Comparison of ENCODE assay signal across 31 cellular contexts in genomic region chr3:46356909-46357308, GRCh38. TPM values are rescaled to one million over a fixed set of nuclear protein-coding genes. Genes with fewer than 3 reads are reported as not detected.
DNase-seq lines count a peak whose midpoint lies in the region; ATAC-seq, FAIRE-seq and TF ChIP-seq lines count a peak whose summit lies in the region.
"Had no signal": no experiment of that assay in that cellular context is flagged by ENCODE, and none has a peak within 500 bp of the region (broad histone marks: within the 10 kb centered on the region; RNA-seq: fewer than 3 reads in every experiment).

No MANE protein-coding gene starts in this region.

- no peak overlapping the region for H3K27ac Mint-ChIP-seq in activated CD8-positive, alpha-beta T cell treated with anti-CD3 and anti-CD28 coated beads, Interleukin-2, amount 10 ng/mL, durations not matched to agents 7 days and 5 days
- no peak overlapping the region for H3K27ac Mint-ChIP-seq in activated CD8-positive, alpha-beta T cell treated with anti-CD3 and anti-CD28 coated beads for 36 hours
- H3K27ac Mint-ChIP-seq in natural killer cell: no peak overlapping the region
- H3K27ac Mint-ChIP-seq: activated naive CD4-positive, alpha-beta T cell treated with anti-CD3 and anti-CD28 coated beads, Interleukin-2, amount 50 U/mL, for 24 hours; activated T-cell treated with anti-CD3 and anti-CD28 coated beads, Interleukin-2, amount 50 U/mL, for 24 hours; mesothelial cell of epicardium; nephron; stimulated activated naive B cell treated with anti-CD40 and anti-IgM and Interleukin-4, amounts not matched to agents 10 μg/mL and 1 μg/mL and 100 μg/mL, for 72 hours had no signal

- peak overlapping the region; percentile 85 for H3K4me3 Mint-ChIP-seq in activated CD8-positive, alpha-beta T cell treated with anti-CD3 and anti-CD28 coated beads, Interleukin-2, amount 10 ng/mL, durations not matched to agents 7 days and 5 days
- no peak overlapping the region for H3K4me3 Mint-ChIP-seq in activated CD8-positive, alpha-beta T cell treated with anti-CD3 and anti-CD28 coated beads for 36 hours
- peak overlapping the region; percentile 14 for H3K4me3 Mint-ChIP-seq in natural killer cell
- H3K4me3 Mint-ChIP-seq: activated naive CD4-positive, alpha-beta T cell treated with anti-CD3 and anti-CD28 coated beads, Interleukin-2, amount 50 U/mL, for 24 hours; activated T-cell treated with anti-CD3 and anti-CD28 coated beads, Interleukin-2, amount 50 U/mL, for 24 hours; mesothelial cell of epicardium; nephron; stimulated activated naive B cell treated with anti-CD40 and anti-IgM and Interleukin-4, amounts not matched to agents 10 μg/mL and 1 μg/mL and 100 μg/mL, for 72 hours had no signal

- H3K27me3 Mint-ChIP-seq in activated CD8-positive, alpha-beta T cell treated with anti-CD3 and anti-CD28 coated beads, Interleukin-2, amount 10 ng/mL, durations not matched to agents 7 days and 5 days (ENCODE audit: low read depth): peaks cover 2% of the 10 kb centered on the region
- peaks cover 19% of the 10 kb centered on the region for H3K27me3 Mint-ChIP-seq in activated CD8-positive, alpha-beta T cell treated with anti-CD3 and anti-CD28 coated beads for 36 hours
- H3K27me3 Mint-ChIP-seq in natural killer cell (ENCODE audit: low read depth in 2 of 2): no peaks in the 10 kb centered on the region

- H3K27ac ChIP-seq in stomach: no peak overlapping the region
- no peak overlapping the region for H3K27ac ChIP-seq in right atrium auricular region
- H3K27ac ChIP-seq: ascending aorta, BLaER1, left ventricle myocardium inferior, ovary, SK-N-MC, uterus had no signal

- no peaks in the 10 kb centered on the region for H3K9me3 Mint-ChIP-seq in activated CD8-positive, alpha-beta T cell treated with anti-CD3 and anti-CD28 coated beads, Interleukin-2, amount 10 ng/mL, durations not matched to agents 7 days and 5 days (ENCODE audit: insufficient read depth)
- H3K9me3 Mint-ChIP-seq in activated CD8-positive, alpha-beta T cell treated with anti-CD3 and anti-CD28 coated beads for 36 hours: no peaks in the 10 kb centered on the region
- H3K9me3 Mint-ChIP-seq in natural killer cell: no peaks in the 10 kb centered on the region
- H3K9me3 Mint-ChIP-seq: activated naive CD4-positive, alpha-beta T cell treated with anti-CD3 and anti-CD28 coated beads, Interleukin-2, amount 50 U/mL, for 24 hours; activated T-cell treated with anti-CD3 and anti-CD28 coated beads, Interleukin-2, amount 50 U/mL, for 24 hours; mesothelial cell of epicardium; nephron had no signal

- WGBS in stomach, 5 donors: 62 to 89% (median 66%) methylated on average over 4 of the region's 4 CpGs

- peak; percentile 44 for FAIRE-seq in GM19239 (lab: Jason Lieb, UNC)
- FAIRE-seq: endothelial cell of umbilical vein had no signal

- no peak for TF ChIP-seq EP300 in stomach (IDR thresholded peaks at IDR 0.05)

- POLR2A ChIA-PET in activated CD8-positive, alpha-beta T cell treated with anti-CD3 and anti-CD28 coated beads, Interleukin-2, amount 10 ng/mL, durations not matched to agents 7 days and 5 days (lab: Charles Lee): no interaction called here
- POLR2A ChIA-PET in activated CD8-positive, alpha-beta T cell treated with anti-CD3 and anti-CD28 coated beads for 36 hours (lab: Charles Lee): interaction anchor here (1.4 kb wide), 1 partner anchor 22 kb away, joined by 3 read pairs; no protein-coding TSS in a partner anchor

- H3K4me1 Mint-ChIP-seq in activated CD8-positive, alpha-beta T cell treated with anti-CD3 and anti-CD28 coated beads, Interleukin-2, amount 10 ng/mL, durations not matched to agents 7 days and 5 days (ENCODE audit: low read depth): peaks cover 94% of the 10 kb centered on the region
- peaks cover 51% of the 10 kb centered on the region for H3K4me1 Mint-ChIP-seq in activated CD8-positive, alpha-beta T cell treated with anti-CD3 and anti-CD28 coated beads for 36 hours (ENCODE audit: low read depth)
- H3K4me1 Mint-ChIP-seq in natural killer cell: peaks cover 66 to 69% of the 10 kb centered on the region in 2 donors
- H3K4me1 Mint-ChIP-seq: mesothelial cell of epicardium, nephron had no signal

- no peak for DNase-seq in activated CD8-positive, alpha-beta T cell treated with anti-CD3 and anti-CD28 coated beads, Interleukin-2, amount 10 ng/mL, durations not matched to agents 7 days and 5 days
- DNase-seq in activated CD8-positive, alpha-beta T cell treated with anti-CD3 and anti-CD28 coated beads for 36 hours: no peak
- DNase-seq in GM19239 (ENCODE audit: insufficient read length, low spot score) (no peak), RPMI8226 (peak; percentile 66), natural killer cell (no peak), stomach (no peak), right atrium auricular region (ENCODE audit: low spot score) (no peak)
- DNase-seq in activated effector memory CD4-positive, alpha-beta T cell treated with anti-CD3 and anti-CD28 coated beads, Interleukin-2, amount 50 U/mL, for 16 hours: no peak
- DNase-seq: activated CD4-positive, alpha-beta T cell treated with anti-CD3 and anti-CD28 coated beads, Interleukin-2, amount 50 U/mL, for 48 hours; activated T-cell treated with anti-CD3 and anti-CD28 coated beads, Interleukin-2, amount 50 U/mL, for 24 hours; caudate nucleus; GDM1; IMR-90; left ventricle myocardium inferior; NCI-H1436; NCI-H69; ovary; spleen; stimulated activated CD4-positive, alpha-beta T cell treated with anti-CD3 and anti-CD28 coated beads, Interleukin-2, amount 100 ng/mL, for 48 hours; stimulated activated naive B cell treated with anti-CD40 and anti-IgM and Interleukin-4, amounts not matched to agents 10 μg/mL and 1 μg/mL and 100 μg/mL, for 72 hours; T-helper 9 cell; uterus had no signal

- H3K27me3 ChIP-seq in stomach: peaks cover 0 to 17% (median 0%) of the 10 kb centered on the region in 3 donors
- no peaks in the 10 kb centered on the region for H3K27me3 ChIP-seq in right atrium auricular region
- H3K27me3 ChIP-seq: ascending aorta, BLaER1, ovary, spleen, uterus had no signal

- H3K36me3 Mint-ChIP-seq in activated CD8-positive, alpha-beta T cell treated with anti-CD3 and anti-CD28 coated beads, Interleukin-2, amount 10 ng/mL, durations not matched to agents 7 days and 5 days (ENCODE audit: low read depth): peaks cover 76% of the 10 kb centered on the region
- H3K36me3 Mint-ChIP-seq in activated CD8-positive, alpha-beta T cell treated with anti-CD3 and anti-CD28 coated beads for 36 hours (ENCODE audit: low read depth): no peaks in the 10 kb centered on the region
- H3K36me3 Mint-ChIP-seq in natural killer cell: no peaks in the 10 kb centered on the region
- H3K36me3 Mint-ChIP-seq: mesothelial cell of epicardium had no signal

- ATAC-seq in activated CD8-positive, alpha-beta T cell treated with anti-CD3 and anti-CD28 coated beads, Interleukin-2, amount 10 ng/mL, durations not matched to agents 7 days and 5 days: no peak
- no peak for ATAC-seq in activated CD8-positive, alpha-beta T cell treated with anti-CD3 and anti-CD28 coated beads for 36 hours
- no peak for ATAC-seq in natural killer cell
- ATAC-seq: stimulated activated naive B cell treated with anti-CD40 and anti-IgM and Interleukin-4, amounts not matched to agents 10 μg/mL and 1 μg/mL and 100 μg/mL, for 72 hours had no signal

- H3K9me3 ChIP-seq in stomach (no peaks in the 10 kb centered on the region), right atrium auricular region (no peaks in the 10 kb centered on the region)
- H3K9me3 ChIP-seq: ascending aorta, BLaER1, left ventricle myocardium inferior, ovary, spleen, uterus had no signal

- TF ChIP-seq CTCF in activated CD8-positive, alpha-beta T cell treated with anti-CD3 and anti-CD28 coated beads for 36 hours (IDR thresholded peaks at IDR 0.05): no peak
- TF ChIP-seq CTCF in natural killer cell (IDR thresholded peaks at IDR 0.05): no peak
- TF ChIP-seq CTCF in stomach (IDR thresholded peaks at IDR 0.05): no peak
- no peak for TF ChIP-seq CTCF in right atrium auricular region (IDR thresholded peaks at IDR 0.05)

- intact Hi-C loops in activated CD8-positive, alpha-beta T cell treated with anti-CD3 and anti-CD28 coated beads for 36 hours (cut with micrococcal nuclease): no loop called here
- intact Hi-C loops in natural killer cell (cut with micrococcal nuclease): no loop called here
- intact Hi-C loops in stomach (cut with DNase I; ENCODE audit: low total_unique reads): no loop called here

- peaks cover 0 to 6% (median 0%) of the 10 kb centered on the region in 4 donors for H3K4me1 ChIP-seq in stomach
- H3K4me1 ChIP-seq in right atrium auricular region: peaks cover 0 to 3% of the 10 kb centered on the region in 2 donors
- H3K4me1 ChIP-seq: ascending aorta, left ventricle myocardium inferior, uterus had no signal

- H3K4me3 ChIP-seq in stomach (peak overlapping the region in 1 of 4 donors; percentile 1), right atrium auricular region (no peak overlapping the region)
- H3K4me3 ChIP-seq: ascending aorta, BLaER1, left ventricle myocardium inferior, ovary, SK-N-MC, uterus had no signal

- H3K36me3 ChIP-seq in stomach (no peaks in the 10 kb centered on the region), right atrium auricular region (no peaks in the 10 kb centered on the region)
- H3K36me3 ChIP-seq: ascending aorta, BLaER1, left ventricle myocardium inferior, ovary, spleen, uterus had no signal

- CTCF ChIA-PET in activated CD8-positive, alpha-beta T cell treated with anti-CD3 and anti-CD28 coated beads, Interleukin-2, amount 10 ng/mL, durations not matched to agents 7 days and 5 days (lab: Charles Lee): interaction anchor here (1.0 to 10.1 kb wide), 2 partner anchors 12 to 81 kb away, joined by 3 to 198 read pairs; partner anchors contain the start of gene CCR5
- CTCF ChIA-PET in activated CD8-positive, alpha-beta T cell treated with anti-CD3 and anti-CD28 coated beads for 36 hours (lab: Charles Lee): interaction anchor here (1.4 kb wide), 1 partner anchor 80 kb away, joined by 4 read pairs; no protein-coding TSS in a partner anchor

- TF ChIP-seq POLR2A in stomach (IDR thresholded peaks at IDR 0.05): no peak

RNA-seq across cellular contexts. Expression of gene CCR2, which starts 3.0 kb away (rescaled TPM):
- total RNA-seq in activated CD8-positive, alpha-beta T cell treated with anti-CD3 and anti-CD28 coated beads, Interleukin-2, amount 10 ng/mL, durations not matched to agents 7 days and 5 days: 10 to 100 TPM; 70.8 to 70.9 TPM
- total RNA-seq in activated CD8-positive, alpha-beta T cell treated with anti-CD3 and anti-CD28 coated beads for 36 hours: under 1 TPM; 0.81 to 0.83 TPM
- total RNA-seq in natural killer cell (1 to 10 TPM in 2 of 3 donors, under 1 TPM in 1; 0.21 to 9.8 (median 1.7) TPM), stomach (1 to 10 TPM in 1 of 5 donors, under 1 TPM in 1, not detected in 3; 0.37 to 2.5 TPM), right atrium auricular region (1 to 10 TPM in 1 of 2 donors, under 1 TPM in 1; 0.33 to 2.1 TPM)
- under 1 TPM; 0.45 to 0.81 (median 0.61) TPM for polyA plus RNA-seq in stomach
- total RNA-seq: dermis microvascular lymphatic vessel endothelial cell, endothelial cell of umbilical vein, IMR-90, mesothelial cell of epicardium had no signal
- polyA plus RNA-seq: endothelial cell of umbilical vein, IMR-90 had no signal

RNA-seq across cellular contexts. Expression of gene CCR5, which starts 13.8 kb away (rescaled TPM):
- 10 to 100 TPM; 38.4 to 38.8 TPM for total RNA-seq in activated CD8-positive, alpha-beta T cell treated with anti-CD3 and anti-CD28 coated beads, Interleukin-2, amount 10 ng/mL, durations not matched to agents 7 days and 5 days
- 1 to 10 TPM; 1.7 to 2.2 TPM for total RNA-seq in activated CD8-positive, alpha-beta T cell treated with anti-CD3 and anti-CD28 coated beads for 36 hours
- total RNA-seq in natural killer cell (1 to 10 TPM in 2 of 3 donors, under 1 TPM in 1; 0.59 to 7.6 (median 1.0) TPM), stomach (1 to 10 TPM in 1 of 5 donors, under 1 TPM in 1, not detected in 3; 0.18 to 9.4 TPM), right atrium auricular region (1 to 10 TPM in 1 of 2 donors, not detected in 1; 1.1 TPM)
- polyA plus RNA-seq in stomach: 1 to 10 TPM in 1 of 3 donors, under 1 TPM in 2; 0.44 to 2.0 (median 0.68) TPM
- total RNA-seq: ascending aorta, dermis microvascular lymphatic vessel endothelial cell, endothelial cell of umbilical vein, IMR-90, mesothelial cell of epicardium, temporal lobe had no signal
- polyA plus RNA-seq: endothelial cell of umbilical vein, IMR-90 had no signal

RNA-seq across cellular contexts. Expression of gene CCRL2, which starts 50.1 kb away (rescaled TPM):
- 10 to 100 TPM; 10.1 to 11.2 TPM for total RNA-seq in activated CD8-positive, alpha-beta T cell treated with anti-CD3 and anti-CD28 coated beads, Interleukin-2, amount 10 ng/mL, durations not matched to agents 7 days and 5 days
- 1 to 10 TPM; 2.8 TPM for total RNA-seq in activated CD8-positive, alpha-beta T cell treated with anti-CD3 and anti-CD28 coated beads for 36 hours
- total RNA-seq in natural killer cell (1 to 10 TPM; 3.0 to 4.6 (median 3.8) TPM), stomach (1 to 10 TPM in 2 of 5 donors, not detected in 3; 2.8 to 5.2 TPM), right atrium auricular region (1 to 10 TPM in 1 of 2 donors, under 1 TPM in 1; 0.89 to 4.2 TPM)
- 1 to 10 TPM in 2 of 3 donors, under 1 TPM in 1; 0.76 to 2.0 (median 1.5) TPM for polyA plus RNA-seq in stomach
- total RNA-seq: ascending aorta, mesothelial cell of epicardium had no signal

Comparison
In these comparisons a context has a peak if more than half of its experiments do, and no peak if none do; other contexts are left out.
1. RNA of gene CCR2, which starts 3.0 kb away (total RNA-seq): 70.8 to 70.9 TPM in activated CD8-positive, alpha-beta T cell treated with anti-CD3 and anti-CD28 coated beads, Interleukin-2, amount 10 ng/mL, durations not matched to agents 7 days and 5 days; 0.33 to 2.1 TPM in right atrium auricular region, 0.21 to 9.8 TPM in natural killer cell, 0.81 to 0.83 TPM in activated CD8-positive, alpha-beta T cell treated with anti-CD3 and anti-CD28 coated beads for 36 hours and 0.37 to 2.5 TPM in stomach; every median in the first group is over 4 times any median in the second.